Comparison of ENCODE assay signal across 15 cellular contexts in the genomic region with DNA sequence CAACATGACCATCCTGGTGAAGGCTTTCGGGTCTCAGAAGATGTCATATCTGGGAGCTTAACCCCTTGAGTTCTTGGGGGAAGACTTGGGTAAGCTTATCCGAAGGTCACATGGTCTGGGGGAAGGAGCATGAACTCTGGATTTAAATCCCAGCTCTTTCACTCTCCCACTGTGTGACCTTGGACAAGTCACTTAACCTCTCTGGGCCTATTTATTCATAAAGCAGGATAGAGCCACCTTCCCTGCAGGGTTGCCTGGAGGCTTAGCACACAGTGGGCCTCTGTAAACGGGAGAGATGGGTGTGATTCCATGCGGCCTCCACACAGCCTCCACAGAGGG. TPM values are rescaled to one million over a fixed set of nuclear protein-coding genes. Genes with fewer than 3 reads are reported as not detected.
DNase-seq lines count a peak whose midpoint lies in the region; ATAC-seq and TF ChIP-seq lines count a peak whose summit lies in the region.
"Had no signal": no experiment of that assay in that cellular context is flagged by ENCODE, and none has a peak within 500 bp of the region (broad histone marks: within the 10 kb centered on the region; RNA-seq: fewer than 3 reads in every experiment).

No MANE protein-coding gene starts in this region.

- H2BK5ac ChIP-seq in mesendoderm (ENCODE audit: low read length): no peak overlapping the region

- H3K27me3 ChIP-seq in heart left ventricle (peaks cover 0 to 2% (median 0%) of the 10 kb centered on the region in 9 donors), esophagus squamous epithelium (no peaks in the 10 kb centered on the region), parathyroid adenoma (ENCODE audit: control insufficient read depth, insufficient read depth, low read length) (no peaks in the 10 kb centered on the region), mesendoderm (ENCODE audit: insufficient read depth, low read length, poor library complexity) (no peaks in the 10 kb centered on the region)
- H3K27me3 ChIP-seq: BLaER1 treated with 17β-estradiol and CSF1 and Interleukin-3, amounts not matched to agents 10 nM and 100 nM had no signal

- H3K4me2 ChIP-seq in parathyroid adenoma (ENCODE audit: low read length) (no peak overlapping the region), mesendoderm (ENCODE audit: low read length) (no peak overlapping the region)

- H4K8ac ChIP-seq in mesendoderm (ENCODE audit: low read depth, low read length): no peak overlapping the region

- no peaks in the 10 kb centered on the region for H3K9me3 Mint-ChIP-seq in type B pancreatic cell
- H3K9me3 Mint-ChIP-seq: activated T-helper 17 cell treated with anti-CD3 and anti-CD28 coated beads, Interleukin-2, amount 50 U/mL, for 72 hours; T-helper 2 cell treated with Interferon-gamma antibody and Interleukin-4, amounts not matched to agents 5 μg/mL and 100 μg/mL, for 36 hours had no signal

- H2BK15ac ChIP-seq in mesendoderm (replicated peaks; ENCODE audit: low read depth): no peak overlapping the region

- no peak overlapping the region for H3K23ac ChIP-seq in mesendoderm (ENCODE audit: low read length)

- no peak overlapping the region for H4K5ac ChIP-seq in mesendoderm (ENCODE audit: low read length)

- no peak for DNase-seq in heart left ventricle
- DNase-seq in cardiac septum (ENCODE audit: low spot score): no peak
- no peak for DNase-seq in esophagus squamous epithelium (lab: John Stamatoyannopoulos, UW)
- no peak for DNase-seq in type B pancreatic cell (ENCODE audit: extremely low spot score, unreplicated experiment)
- DNase-seq in GM19240 (ENCODE audit: insufficient read length, low spot score): no peak
- DNase-seq in mesendoderm: no peak
- no peak for DNase-seq in NCI-H2081 (lab: John Stamatoyannopoulos, UW)
- DNase-seq: NCI-H1930, NCI-H510A had no signal

- no peak overlapping the region for H3K18ac ChIP-seq in mesendoderm (ENCODE audit: low read length)

- H3K36me3 ChIP-seq in heart left ventricle: no peaks in the 10 kb centered on the region
- peaks cover 0 to 18% (median 0%) of the 10 kb centered on the region in 3 donors for H3K36me3 ChIP-seq in esophagus squamous epithelium
- H3K36me3 ChIP-seq in parathyroid adenoma (ENCODE audit: control insufficient read depth, insufficient read depth, low read length): no peaks in the 10 kb centered on the region
- no peaks in the 10 kb centered on the region for H3K36me3 ChIP-seq in mesendoderm (ENCODE audit: control insufficient read depth, insufficient read depth, low read length)
- H3K36me3 ChIP-seq: BLaER1 treated with 17β-estradiol and CSF1 and Interleukin-3, amounts not matched to agents 10 nM and 100 nM; SJCRH30 had no signal

- H3K79me2 ChIP-seq in parathyroid adenoma: no peaks in the 10 kb centered on the region
- no peaks in the 10 kb centered on the region for H3K79me2 ChIP-seq in mesendoderm (ENCODE audit: control insufficient read depth, insufficient read depth, low read length)

- TF ChIP-seq CTCF in heart left ventricle (IDR thresholded peaks at IDR 0.05) (no peak), esophagus squamous epithelium (IDR thresholded peaks at IDR 0.05) (no peak), parathyroid adenoma (IDR thresholded peaks at IDR 0.05) (no peak), type B pancreatic cell (conservative IDR thresholded peaks at IDR 0.05) (no peak)

- intact Hi-C loops in heart left ventricle (cut with DNase I) (no loop called here), cardiac septum (cut with DNase I) (loop anchor here (5.0 kb wide), 2 partner anchors 36 to 56 kb away; no protein-coding TSS in a partner anchor), esophagus squamous epithelium (cut with DNase I) (no loop called here)

- ATAC-seq in heart left ventricle: no peak
- ATAC-seq: activated T-helper 17 cell treated with anti-CD3 and anti-CD28 coated beads, Interleukin-2, amount 50 U/mL, for 72 hours had no signal

- H3K9me3 ChIP-seq in heart left ventricle (no peaks in the 10 kb centered on the region), esophagus squamous epithelium (no peaks in the 10 kb centered on the region), parathyroid adenoma (ENCODE audit: control insufficient read depth, low read length) (no peaks in the 10 kb centered on the region)
- H3K9me3 ChIP-seq: BLaER1 treated with 17β-estradiol and CSF1 and Interleukin-3, amounts not matched to agents 10 nM and 100 nM; SJCRH30 had no signal

- H3K79me1 ChIP-seq in mesendoderm (ENCODE audit: low read length): no peaks in the 10 kb centered on the region

- peak overlapping the region; percentile 41 for H3K27ac Mint-ChIP-seq in type B pancreatic cell
- H3K27ac Mint-ChIP-seq: activated T-helper 17 cell treated with anti-CD3 and anti-CD28 coated beads, Interleukin-2, amount 50 U/mL, for 72 hours; T-helper 2 cell treated with Interferon-gamma antibody and Interleukin-4, amounts not matched to agents 5 μg/mL and 100 μg/mL, for 36 hours had no signal

- TF ChIP-seq POLR2A in heart left ventricle (IDR thresholded peaks at IDR 0.05): no peak
- no peak for TF ChIP-seq POLR2A in esophagus squamous epithelium (IDR thresholded peaks at IDR 0.05)

- H3K4me1 ChIP-seq in heart left ventricle: peaks cover 0 to 29% (median 18%) of the 10 kb centered on the region in 12 donors
- peaks cover 20 to 100% (median 48%) of the 10 kb centered on the region in 3 donors for H3K4me1 ChIP-seq in esophagus squamous epithelium
- H3K4me1 ChIP-seq in parathyroid adenoma: peaks cover 11% of the 10 kb centered on the region
- H3K4me1 ChIP-seq in mesendoderm (ENCODE audit: control insufficient read depth, low read depth, low read length): no peaks in the 10 kb centered on the region

- H3K4me3 ChIP-seq in heart left ventricle (no peak overlapping the region), esophagus squamous epithelium (no peak overlapping the region), parathyroid adenoma (ENCODE audit: low read depth, low read length) (no peak overlapping the region), mesendoderm (ENCODE audit: low read length) (no peak overlapping the region)
- H3K4me3 ChIP-seq: BLaER1 treated with 17β-estradiol and CSF1 and Interleukin-3, amounts not matched to agents 10 nM and 100 nM; lung; SJCRH30 had no signal

- peak overlapping the region; percentile 83 for H2AFZ ChIP-seq in parathyroid adenoma

- H3K36me3 Mint-ChIP-seq in type B pancreatic cell: no peaks in the 10 kb centered on the region

- H3K4ac ChIP-seq in mesendoderm (ENCODE audit: low read depth, low read length): no peak overlapping the region

- no peak overlapping the region for H2AK5ac ChIP-seq in mesendoderm (ENCODE audit: low read length)

- H3K9ac ChIP-seq in parathyroid adenoma (no peak overlapping the region), mesendoderm (ENCODE audit: low read length) (no peak overlapping the region)
- H3K9ac ChIP-seq: BLaER1 treated with 17β-estradiol and CSF1 and Interleukin-3, amounts not matched to agents 10 nM and 100 nM had no signal

- H3K4me1 Mint-ChIP-seq in type B pancreatic cell (ENCODE audit: unreplicated experiment): peaks cover 21% of the 10 kb centered on the region

- no peak overlapping the region for H2BK120ac ChIP-seq in mesendoderm (ENCODE audit: low read depth, low read length)

- H3K4me3 Mint-ChIP-seq in type B pancreatic cell: no peak overlapping the region
- H3K4me3 Mint-ChIP-seq: activated T-helper 17 cell treated with anti-CD3 and anti-CD28 coated beads, Interleukin-2, amount 50 U/mL, for 72 hours; T-helper 2 cell treated with Interferon-gamma antibody and Interleukin-4, amounts not matched to agents 5 μg/mL and 100 μg/mL, for 36 hours had no signal

- 79 to 87% (median 84%) methylated on average over 4 of the region's 4 CpGs for WGBS in heart left ventricle, 4 donors
- 20 to 29% methylated on average over 2 of the region's 4 CpGs for WGBS in esophagus squamous epithelium, 2 donors
- no CpG with 5 or more reads among the region's 4 CpGs for WGBS in mesendoderm (ENCODE audit: extremely low coverage, insufficient coverage, low lambda C conversion rate)

- peak overlapping the region; percentile 66 to 92 (median 82) for H3K27ac ChIP-seq in heart left ventricle
- peak overlapping the region; percentile 60 to 93 (median 91) for H3K27ac ChIP-seq in esophagus squamous epithelium
- peak overlapping the region; percentile 95 for H3K27ac ChIP-seq in parathyroid adenoma
- H3K27ac ChIP-seq in mesendoderm (ENCODE audit: low read depth, low read length): no peak overlapping the region
- H3K27ac ChIP-seq: SJCRH30 had no signal

- no peak overlapping the region for H3K56ac ChIP-seq in mesendoderm (ENCODE audit: low read length)

- no peaks in the 10 kb centered on the region for H3K27me3 Mint-ChIP-seq in type B pancreatic cell

RNA-seq across cellular contexts. Expression of a gene that starts 8.2 kb away (rescaled TPM):
- total RNA-seq in heart left ventricle (10 to 100 TPM; 44.6 to 72.8 (median 57.5) TPM), cardiac septum (59.8 TPM), esophagus squamous epithelium (10 to 100 TPM; 30.0 to 61.4 (median 44.7) TPM), type B pancreatic cell (ENCODE audit: low replicate concordance) (36.0 and 48.0 TPM in 2 replicates)
- 10 to 100 TPM; 57.9 to 65.8 TPM for polyA plus RNA-seq in heart left ventricle
- 7.9 TPM for polyA plus RNA-seq in mesendoderm (2013, experiment 1 of 2)
- 7.7 TPM for polyA plus RNA-seq in mesendoderm (2013, experiment 2 of 2)
- total RNA-seq: activated T-helper 17 cell treated with anti-CD3 and anti-CD28 coated beads, Interleukin-2, amount 50 U/mL, for 72 hours had no signal
